ENCODE assay signal across 18 cellular contexts in the genomic region with DNA sequence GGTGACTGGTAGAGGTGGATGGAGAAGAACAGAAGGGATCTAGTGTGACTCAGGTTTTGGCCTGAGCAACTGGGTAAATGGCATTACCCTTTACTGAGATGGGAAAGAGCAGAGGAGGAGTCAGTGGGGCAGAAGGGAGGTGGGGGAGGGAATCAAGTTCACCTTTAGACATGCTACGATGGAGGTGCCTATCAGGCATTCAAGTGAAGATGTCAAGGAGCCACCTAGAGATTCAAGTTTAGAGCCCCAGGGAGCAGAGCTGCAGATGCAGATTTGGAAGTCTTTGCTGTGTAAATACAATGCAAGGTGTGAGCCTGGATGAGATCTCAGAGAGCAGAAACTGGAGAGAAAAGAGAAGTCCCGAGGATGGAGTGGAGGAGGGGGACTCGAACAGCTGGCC. TPM values are rescaled to one million over a fixed set of nuclear protein-coding genes. Genes with fewer than 3 reads are reported as not detected.
A peak's percentile ranks its signal among the peaks of the same experiment; 100 is the strongest.
DNase-seq lines count a peak whose midpoint lies in the region; ATAC-seq, FAIRE-seq and TF ChIP-seq lines count a peak whose summit lies in the region.
"Had no signal": no experiment of that assay in that cellular context is flagged by ENCODE, and none has a peak within 500 bp of the region (broad histone marks: within the 10 kb centered on the region; RNA-seq: fewer than 3 reads in every experiment).

No MANE protein-coding gene starts in this region.

- no peak overlapping the region for H3K18ac ChIP-seq in H1 (ENCODE audit: extremely low read depth, low read length)

- H2BK5ac ChIP-seq in H1 (ENCODE audit: low read depth, low read length), result no peak overlapping the region

- no peak for TF ChIP-seq RAD21 in H1 (IDR thresholded peaks at IDR 0.05 in 1 of 2, conservative IDR thresholded peaks at IDR 0.05 in 1 of 2; ENCODE audit: low read depth in 2 of 2, low read length in 2 of 2)

- no peak overlapping the region for H4K5ac ChIP-seq in H1 (ENCODE audit: insufficient read length, low read depth, low read length)

- H3K4me2 ChIP-seq in H1 (ENCODE audit: insufficient read depth in 1 of 2, low read depth in 2 of 2, low read length in 2 of 2), result peak overlapping the region; percentile 11 to 44; a peak in 1 of 4 replicates
- H3K4me2 ChIP-seq: BLaER1 treated with 17β-estradiol and CSF1 and Interleukin-3, amounts not matched to agents 10 nM and 100 nM had no signal

- no peaks in the 10 kb centered on the region for H3K36me3 Mint-ChIP-seq in IgD-negative memory B cell
- H3K36me3 Mint-ChIP-seq: CD4-positive, CD25-positive, alpha-beta regulatory T cell had no signal

- no peak overlapping the region for H2BK20ac ChIP-seq in H1 (ENCODE audit: low read length)

- no peak for TF ChIP-seq EP300 in H1 (IDR thresholded peaks at IDR 0.05; ENCODE audit: borderline replicate concordance in 1 of 2, low read depth in 2 of 2, low read length in 2 of 2)
- TF ChIP-seq EP300 in transverse colon (IDR thresholded peaks at IDR 0.05; ENCODE audit: low read depth), result no peak

- no peak for TF ChIP-seq POLR2A in H1 (IDR thresholded peaks at IDR 0.05; ENCODE audit: control extremely low read depth in 1 of 2, low read depth in 2 of 2, low read length in 2 of 2)
- TF ChIP-seq POLR2A in transverse colon (IDR thresholded peaks at IDR 0.05), result no peak

- no peaks in the 10 kb centered on the region for H3K9me3 ChIP-seq in H1 (ENCODE audit: insufficient read depth in 2 of 2, low read depth in 1 of 2, low read length in 1 of 2)
- no peaks in the 10 kb centered on the region for H3K9me3 ChIP-seq in transverse colon
- H3K9me3 ChIP-seq: BLaER1 treated with 17β-estradiol and CSF1 and Interleukin-3, amounts not matched to agents 10 nM and 100 nM; HAP-1 had no signal

- no peak overlapping the region for H2BK12ac ChIP-seq in H1 (ENCODE audit: low read depth, low read length)

- in situ Hi-C loops in transverse colon (cut with MboI; ENCODE audit: low pct_ligation_motif_present in 1 of 4, low pct_unique_long_range_greater_than_20kb in 1 of 4, low sequenced_read_pairs in 3 of 4), result no loop called here

- peaks cover 0 to 2% of the 10 kb centered on the region in 2 experiments for H4K20me1 ChIP-seq in H1 (replicated peaks in 1 of 2; ENCODE audit: control insufficient read depth in 1 of 2, insufficient read depth in 2 of 2, low read length in 2 of 2)
- H4K20me1 ChIP-seq: BLaER1 treated with 17β-estradiol and CSF1 and Interleukin-3, amounts not matched to agents 10 nM and 100 nM had no signal

- H2BK15ac ChIP-seq in H1 (ENCODE audit: low read length), result no peak overlapping the region

- peaks cover 0 to 3% (median 0%) of the 10 kb centered on the region in 4 experiments; a peak in 2 of 7 replicates for H3K4me1 ChIP-seq in H1 (replicated peaks in 1 of 4; ENCODE audit: control insufficient read depth in 3 of 4, insufficient read depth in 4 of 4, low read length in 3 of 4)
- peaks cover 3 to 64% (median 45%) of the 10 kb centered on the region in 4 donors for H3K4me1 ChIP-seq in transverse colon
- H3K4me1 ChIP-seq: HAP-1 had no signal

- no peak overlapping the region for H2AFZ ChIP-seq in H1 (ENCODE audit: low read length)
- H2AFZ ChIP-seq: GM23248 had no signal

- H3K9me3 Mint-ChIP-seq in IgD-negative memory B cell, result no peaks in the 10 kb centered on the region
- H3K9me3 Mint-ChIP-seq: CD4-positive, CD25-positive, alpha-beta regulatory T cell had no signal

- H3K36me3 ChIP-seq in H1 (ENCODE audit: control insufficient read depth in 2 of 4, insufficient read depth in 4 of 4, low read length in 3 of 4) (no peaks in the 10 kb centered on the region), transverse colon (no peaks in the 10 kb centered on the region)
- H3K36me3 ChIP-seq: BLaER1 treated with 17β-estradiol and CSF1 and Interleukin-3, amounts not matched to agents 10 nM and 100 nM; HAP-1 had no signal

- intact Hi-C loops in transverse colon (cut with DNase I; ENCODE audit: low total_unique reads), result no loop called here

- ATAC-seq in HG03025 (IDR thresholded peaks at IDR 0.05; ENCODE audit: low FRiP score, unreplicated experiment), result no peak
- ATAC-seq in HG03439 (IDR thresholded peaks at IDR 0.05; ENCODE audit: unreplicated experiment), result no peak

- FAIRE-seq in H1 (lab: Jason Lieb, UNC), result no peak
- FAIRE-seq: GM18507 had no signal

- no peak overlapping the region for H3K23ac ChIP-seq in H1 (ENCODE audit: insufficient read length)

- no peak overlapping the region for H3K56ac ChIP-seq in H1 (replicated peaks; ENCODE audit: insufficient read length, low read depth, low read length)

- no peak overlapping the region for H3K14ac ChIP-seq in H1 (ENCODE audit: insufficient read length)

- H4K91ac ChIP-seq in H1 (replicated peaks; ENCODE audit: insufficient read length, low read length), result no peak overlapping the region

- no peak overlapping the region for H3K4ac ChIP-seq in H1 (replicated peaks; ENCODE audit: insufficient read length, low read depth, low read length)

- no peak overlapping the region for H2BK120ac ChIP-seq in H1 (replicated peaks; ENCODE audit: low read depth, low read length)

- H3K4me1 Mint-ChIP-seq in IgD-negative memory B cell, result no peaks in the 10 kb centered on the region

- H3K79me2 ChIP-seq in H1 (ENCODE audit: control insufficient read depth in 1 of 2, insufficient read depth in 2 of 2, low read length in 2 of 2), result no peaks in the 10 kb centered on the region

- no peak overlapping the region for H4K8ac ChIP-seq in H1 (ENCODE audit: extremely low read depth, insufficient read depth, low read length)

- no peak overlapping the region for H2AK5ac ChIP-seq in H1 (ENCODE audit: low read depth, low read length)

- H3K27me3 ChIP-seq in H1 (replicated peaks in 1 of 4; ENCODE audit: control insufficient read depth in 3 of 4, extremely low read depth in 1 of 4, insufficient read depth in 3 of 4, low read length in 3 of 4) (peaks cover 0 to 12% (median 4%) of the 10 kb centered on the region in 4 experiments; a peak in 4 of 7 replicates), transverse colon (no peaks in the 10 kb centered on the region)
- H3K27me3 ChIP-seq: BLaER1 treated with 17β-estradiol and CSF1 and Interleukin-3, amounts not matched to agents 10 nM and 100 nM had no signal

- peak overlapping the region in 2 of 3 donors; percentile 1 to 61 for H3K27ac Mint-ChIP-seq in IgD-negative memory B cell
- H3K27ac Mint-ChIP-seq: CD4-positive, CD25-positive, alpha-beta regulatory T cell had no signal

- POLR2A ChIA-PET in H1 (lab: Charles Lee; ENCODE audit: partially characterized antibody), result interaction anchor here (0.6 to 1.5 kb wide), 2 partner anchors 115 to 154 kb away, joined by 3 to 6 read pairs; a partner anchor contains a TSS

- H3K4me3 ChIP-seq in H1 (ENCODE audit: extremely low read depth in 1 of 4, insufficient read depth in 2 of 4, low read depth in 3 of 4, low read length in 4 of 4) (no peak overlapping the region), transverse colon (no peak overlapping the region)
- H3K4me3 ChIP-seq: BLaER1 treated with 17β-estradiol and CSF1 and Interleukin-3, amounts not matched to agents 10 nM and 100 nM; GM23248; HAP-1 had no signal

- CTCF ChIA-PET in H1 (lab: Charles Lee; ENCODE audit: partially characterized antibody), result interaction anchor here (1.4 to 1.5 kb wide), 3 partner anchors 11 to 436 kb away, joined by 3 to 6 read pairs (median 3); no protein-coding TSS in a partner anchor

- H3K27me3 Mint-ChIP-seq in IgD-negative memory B cell, result peaks cover 1% of the 10 kb centered on the region

- H3K4me3 Mint-ChIP-seq in IgD-negative memory B cell, result no peak overlapping the region
- H3K4me3 Mint-ChIP-seq: CD4-positive, CD25-positive, alpha-beta regulatory T cell had no signal

- H3K9ac ChIP-seq in H1 (replicated peaks in 1 of 4; ENCODE audit: extremely low read depth in 1 of 4, low read depth in 3 of 4, low read length in 3 of 4), result no peak overlapping the region
- H3K9ac ChIP-seq: BLaER1 treated with 17β-estradiol and CSF1 and Interleukin-3, amounts not matched to agents 10 nM and 100 nM; GM23248 had no signal

- no peak for TF ChIP-seq CTCF in H1 (IDR thresholded peaks at IDR 0.05; ENCODE audit: control extremely low read depth in 1 of 3, insufficient read depth in 1 of 3, low read depth in 1 of 3, low read length in 3 of 3)
- TF ChIP-seq CTCF in transverse colon (IDR thresholded peaks at IDR 0.05), result no peak

- H3K79me1 ChIP-seq in H1 (ENCODE audit: low read depth, low read length), result no peaks in the 10 kb centered on the region

- 54% methylated on average over 3 of the region's 3 CpGs; no CpG with 5 or more reads in 1 of the 2 experiments for WGBS in H1 (ENCODE audit: extremely low coverage in 1 of 2, insufficient coverage in 1 of 2, insufficient read length in 1 of 2, insufficient replicate concordance in 2 of 2, low coverage in 1 of 2, low lambda C conversion rate in 2 of 2, missing lambda C conversion rate in 1 of 2), 2 experiments
- WGBS in transverse colon (ENCODE audit: low coverage in 1 of 2), 2 donors, result 73% methylated on average over 3 of the region's 3 CpGs

- DNase-seq in NCI-H2171 treated with DMSO at 0.1 percent for 48 hours (lab: John Stamatoyannopoulos, UW) (peak; percentile 3), NCI-H2171 (lab: John Stamatoyannopoulos, UW) (no peak), H1 (ENCODE audit: low read depth in 1 of 2, low spot score in 2 of 2) (no peak), transverse colon (no peak)
- no peak for DNase-seq in stimulated activated naive CD4-positive, alpha-beta T cell treated with Interleukin-2 at 50 U/mL for 16 hours (lab: John Stamatoyannopoulos, UW)
- DNase-seq: 8988T; Calu3; CD4-positive, CD25-positive, alpha-beta regulatory T cell; DMS 273 treated with DMSO at 0.1 percent for 48 hours; GM23248 had no signal

- no peaks in the 10 kb centered on the region for H3K23me2 ChIP-seq in H1 (ENCODE audit: low read depth, low read length)

- H3K27ac ChIP-seq in H1 (ENCODE audit: low read depth, low read length) (no peak overlapping the region), transverse colon (peak overlapping the region; percentile 85 to 90 (median 88))
- H3K27ac ChIP-seq: BLaER1 treated with 17β-estradiol and CSF1 and Interleukin-3, amounts not matched to agents 10 nM and 100 nM; GM23248; HL-60 had no signal

RNA-seq across cellular contexts. Expression of a gene that starts 1.0 kb away (rescaled TPM):
- not detected for polyA plus RNA-seq in IgD-negative memory B cell
- not detected in 2 replicates for total RNA-seq in H1 (2021; fragmentation: NEBNext Ultra II Directional; extraction: Animal tissue kit (Norgen Biotek cat#: 25700))
- not detected in 2 replicates for polyA plus RNA-seq in H1 (2011; rRNA removed)
- polyA plus RNA-seq in H1 (2011; cell fraction: cytosol; rRNA removed), result not detected
- not detected for polyA plus RNA-seq in H1 (2011; cell fraction: nucleus; rRNA removed)
- not detected in 4 replicates for polyA plus RNA-seq in H1 (2012, experiment 1 of 2)
- not detected for polyA plus RNA-seq in H1 (2012, experiment 2 of 2)
- polyA plus RNA-seq in H1 (2013, experiment 1 of 2), result not detected
- polyA plus RNA-seq in H1 (2013, experiment 2 of 2), result not detected
- polyA minus RNA-seq in H1 (2011; rRNA and poly(A)+ RNA removed), result not detected in 2 replicates
- polyA minus RNA-seq in H1 (2011; cell fraction: cytosol; rRNA and poly(A)+ RNA removed), result not detected
- polyA minus RNA-seq in H1 (2011; cell fraction: nucleus; rRNA and poly(A)+ RNA removed), result not detected
- 100 to 1,000 TPM; 154 to 251 (median 183) TPM for total RNA-seq in transverse colon
- total RNA-seq: Calu3; CD4-positive, CD25-positive, alpha-beta regulatory T cell; Daoy; GM23248 had no signal
- polyA plus RNA-seq: CD4-positive, CD25-positive, alpha-beta regulatory T cell; GM23248 had no signal

RNA-seq across cellular contexts. Expression of a gene that starts 47.8 kb away (rescaled TPM):
- polyA plus RNA-seq in IgD-negative memory B cell (0.53 TPM), H1 (2011; rRNA removed) (0.49 and 0.89 TPM in 2 replicates)
- total RNA-seq in H1 (2021; fragmentation: NEBNext Ultra II Directional; extraction: Animal tissue kit (Norgen Biotek cat#: 25700)), result 0.54 and 0.94 TPM in 2 replicates
- 0.65 TPM for polyA plus RNA-seq in H1 (2011; cell fraction: cytosol; rRNA removed)
- 1.3 TPM for polyA plus RNA-seq in H1 (2011; cell fraction: nucleus; rRNA removed)
- polyA plus RNA-seq in H1 (2012, experiment 1 of 2), result 0.96 to 1.3 TPM (median 1.0 TPM) in 4 replicates
- 0.68 TPM for polyA plus RNA-seq in H1 (2012, experiment 2 of 2)
- polyA plus RNA-seq in H1 (2013, experiment 1 of 2), result 0.22 TPM
- 0.09 TPM for polyA plus RNA-seq in H1 (2013, experiment 2 of 2)
- polyA minus RNA-seq in H1 (2011; rRNA and poly(A)+ RNA removed), result 0.54 and 1.2 TPM in 2 replicates
- polyA minus RNA-seq in H1 (2011; cell fraction: cytosol; rRNA and poly(A)+ RNA removed), result 0.51 TPM
- 0.70 TPM for polyA minus RNA-seq in H1 (2011; cell fraction: nucleus; rRNA and poly(A)+ RNA removed)
- total RNA-seq in transverse colon, result 1 to 10 TPM; 1.9 to 6.4 (median 3.0) TPM
- total RNA-seq: Calu3 had no signal
- polyA plus RNA-seq: CD4-positive, CD25-positive, alpha-beta regulatory T cell had no signal

RNA-seq across cellular contexts. Expression of a gene that starts 51.9 kb away (rescaled TPM):
- 21.9 TPM for polyA plus RNA-seq in IgD-negative memory B cell
- total RNA-seq in H1 (2021; fragmentation: NEBNext Ultra II Directional; extraction: Animal tissue kit (Norgen Biotek cat#: 25700)), result 2.6 and 3.2 TPM in 2 replicates
- 5.9 and 8.5 TPM in 2 replicates for polyA plus RNA-seq in H1 (2011; rRNA removed)
- polyA plus RNA-seq in H1 (2011; cell fraction: cytosol; rRNA removed), result 8.6 TPM
- polyA plus RNA-seq in H1 (2011; cell fraction: nucleus; rRNA removed), result 9.8 TPM
- 3.8 to 6.2 TPM (median 5.1 TPM) in 4 replicates for polyA plus RNA-seq in H1 (2012, experiment 1 of 2)
- polyA plus RNA-seq in H1 (2012, experiment 2 of 2), result 4.5 TPM
- polyA plus RNA-seq in H1 (2013, experiment 1 of 2), result 2.2 TPM
- polyA plus RNA-seq in H1 (2013, experiment 2 of 2), result 2.6 TPM
- polyA minus RNA-seq in H1 (2011; rRNA and poly(A)+ RNA removed), result 10.7 and 12.8 TPM in 2 replicates
- 3.8 TPM for polyA minus RNA-seq in H1 (2011; cell fraction: cytosol; rRNA and poly(A)+ RNA removed)
- polyA minus RNA-seq in H1 (2011; cell fraction: nucleus; rRNA and poly(A)+ RNA removed), result 3.4 TPM
- total RNA-seq in transverse colon, result 1 to 10 TPM in 2 of 4 donors, not detected in 2; 3.3 to 3.7 TPM

Comparison
In these comparisons a context has a peak if more than half of its experiments do, and no peak if none do; other contexts are left out.
1. RNA of a gene that starts 1.0 kb away (total RNA-seq): 154 to 251 TPM in transverse colon; not detected in H1; every median in the first group is over 100 times any median in the second.